ENCODE assay signal across 21 cellular contexts in the genomic region with DNA sequence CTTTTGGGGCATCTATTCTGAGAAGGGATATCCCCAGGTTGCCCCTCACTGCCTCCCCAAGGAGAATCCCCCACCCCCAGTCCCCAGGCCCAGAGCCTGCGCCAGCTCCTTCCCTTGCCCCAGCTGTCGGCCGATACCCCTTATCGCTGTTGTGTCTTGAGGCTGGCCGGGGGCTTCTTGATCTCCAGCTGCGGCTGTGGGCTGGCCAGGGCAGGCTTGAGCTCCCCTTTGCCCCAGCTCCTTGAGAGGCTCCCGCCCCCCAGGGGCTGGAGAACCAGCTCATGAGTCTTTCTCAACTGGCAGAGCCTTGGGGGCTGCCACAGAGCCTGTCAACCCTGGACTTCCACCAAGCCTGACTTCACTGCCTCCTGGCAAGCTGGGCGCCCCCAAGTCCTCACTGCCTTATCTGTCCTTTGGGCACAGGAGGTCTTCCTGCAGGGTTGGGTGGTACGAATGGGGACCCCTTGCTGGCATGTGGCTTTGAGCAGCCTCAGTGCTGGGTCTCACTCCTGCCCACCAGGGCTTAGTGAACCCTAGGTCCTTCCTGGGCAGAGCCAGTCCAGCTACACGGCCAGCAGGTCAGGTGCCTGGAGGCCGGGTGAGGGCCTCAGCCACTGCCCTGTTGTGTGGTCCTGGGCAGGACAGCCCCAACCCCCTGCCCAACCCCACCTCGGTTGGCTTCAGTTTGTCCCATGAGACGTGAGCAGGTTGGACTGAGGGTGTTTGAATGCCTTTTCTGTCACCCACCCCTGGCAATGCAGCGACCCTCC. TPM values are rescaled to one million over a fixed set of nuclear protein-coding genes. Genes with fewer than 3 reads are reported as not detected.
DNase-seq lines count a peak whose midpoint lies in the region; ATAC-seq and TF ChIP-seq lines count a peak whose summit lies in the region.
"Had no signal": no experiment of that assay in that cellular context is flagged by ENCODE, and none has a peak within 500 bp of the region (broad histone marks: within the 10 kb centered on the region; RNA-seq: fewer than 3 reads in every experiment).

No MANE protein-coding gene starts in this region.

- H3K4me1 Mint-ChIP-seq in naive thymus-derived CD8-positive, alpha-beta T cell, result peaks cover 0 to 3% (median 0%) of the 10 kb centered on the region in 4 donors
- H3K4me1 Mint-ChIP-seq: CD4-positive, alpha-beta memory T cell had no signal

- peak; percentile 50 for DNase-seq in Right ventricle myocardium inferior (ENCODE audit: missing footprints)
- no peak for DNase-seq in heart right ventricle
- no peak for DNase-seq in neuronal stem cell (ENCODE audit: low spot score)
- no peak for DNase-seq in G401 (ENCODE audit: low spot score)
- no peak for DNase-seq in naive thymus-derived CD8-positive, alpha-beta T cell
- DNase-seq: ACHN, AML-193, BE2C, C1 segment of cervical spinal cord, Calu3, COR-L47, DMS53, DMS79 treated with DMSO at 0.1 percent for 48 hours, GOT3, H9 had no signal

- in situ Hi-C loops in G401 (cut with HindIII; ENCODE audit: low sequenced_read_pairs), result no loop called here

- no peaks in the 10 kb centered on the region for H3K4me1 ChIP-seq in heart right ventricle
- peaks cover 56% of the 10 kb centered on the region for H3K4me1 ChIP-seq in BLaER1
- H3K4me1 ChIP-seq in iPS-15b (ENCODE audit: control insufficient read depth, insufficient read depth, low read length), result peaks cover 21% of the 10 kb centered on the region
- H3K4me1 ChIP-seq in neuronal stem cell (ENCODE audit: control insufficient read depth in 2 of 2, insufficient read depth in 1 of 2, low read depth in 1 of 2, low read length in 2 of 2), result peaks cover 0 to 4% of the 10 kb centered on the region in 2 donors
- H3K4me1 ChIP-seq: BE2C had no signal

- H4K91ac ChIP-seq in neuronal stem cell (ENCODE audit: low read depth, low read length, poor library complexity), result no peak overlapping the region

- no peak overlapping the region for H3K27ac Mint-ChIP-seq in naive thymus-derived CD8-positive, alpha-beta T cell
- H3K27ac Mint-ChIP-seq: CD4-positive, alpha-beta memory T cell; H9 had no signal

- H2AK5ac ChIP-seq in neuronal stem cell (ENCODE audit: low read depth, low read length), result no peak overlapping the region

- WGBS in heart right ventricle, 2 donors, result 85 to 87% methylated on average over 14 of the region's 14 CpGs
- no CpG with 5 or more reads among the region's 14 CpGs for WGBS in neuronal stem cell (ENCODE audit: extremely low coverage in 2 of 2, insufficient read length in 2 of 2, insufficient replicate concordance in 1 of 2), 2 donors

- H2BK15ac ChIP-seq in neuronal stem cell (ENCODE audit: low read length), result no peak overlapping the region

- no peak overlapping the region for H3K4me3 ChIP-seq in heart right ventricle
- H3K4me3 ChIP-seq in BLaER1, result no peak overlapping the region
- no peak overlapping the region for H3K4me3 ChIP-seq in iPS-15b (ENCODE audit: low read depth, low read length)
- H3K4me3 ChIP-seq in neuronal stem cell (ENCODE audit: low read length in 2 of 2), result no peak overlapping the region

- no peaks in the 10 kb centered on the region for H3K9me3 Mint-ChIP-seq in naive thymus-derived CD8-positive, alpha-beta T cell
- H3K9me3 Mint-ChIP-seq: CD4-positive, alpha-beta memory T cell had no signal

- no peak for TF ChIP-seq CTCF in heart right ventricle (IDR thresholded peaks at IDR 0.05)

- no peak overlapping the region for H3K4me3 Mint-ChIP-seq in naive thymus-derived CD8-positive, alpha-beta T cell
- H3K4me3 Mint-ChIP-seq: CD4-positive, alpha-beta memory T cell; H9 had no signal

- H3K36me3 ChIP-seq in heart right ventricle, result no peaks in the 10 kb centered on the region
- H3K36me3 ChIP-seq in BLaER1, result no peaks in the 10 kb centered on the region
- no peaks in the 10 kb centered on the region for H3K36me3 ChIP-seq in iPS-15b (ENCODE audit: control insufficient read depth, insufficient read depth, low read length)
- H3K36me3 ChIP-seq in neuronal stem cell (replicated peaks in 1 of 2; ENCODE audit: control insufficient read depth in 2 of 2, insufficient read depth in 2 of 2, low read length in 2 of 2), result no peaks in the 10 kb centered on the region
- H3K36me3 ChIP-seq: BE2C had no signal

- H3K27me3 Mint-ChIP-seq in naive thymus-derived CD8-positive, alpha-beta T cell, result peaks cover 0 to 17% (median 12%) of the 10 kb centered on the region in 5 donors

- H3K9ac ChIP-seq in BLaER1 (no peak overlapping the region; the same call in 1 of the 2 replicates), iPS-15b (ENCODE audit: low read depth, low read length) (peak overlapping the region; percentile 4), neuronal stem cell (ENCODE audit: low read depth, low read length, poor library complexity) (no peak overlapping the region)

- no peak overlapping the region for H3K23ac ChIP-seq in neuronal stem cell (ENCODE audit: low read depth, low read length, poor library complexity)

- H2BK5ac ChIP-seq in neuronal stem cell (ENCODE audit: low read length), result peak overlapping the region; percentile 68

- H3K9me3 ChIP-seq in heart right ventricle, result no peaks in the 10 kb centered on the region
- H3K9me3 ChIP-seq in BLaER1, result no peaks in the 10 kb centered on the region
- no peaks in the 10 kb centered on the region for H3K9me3 ChIP-seq in iPS-15b (ENCODE audit: control insufficient read depth, insufficient read depth, low read length)
- H3K9me3 ChIP-seq in neuronal stem cell (replicated peaks in 1 of 2; ENCODE audit: control insufficient read depth in 2 of 2, insufficient read depth in 1 of 2, low read depth in 1 of 2, low read length in 2 of 2), result peaks cover 0 to 6% of the 10 kb centered on the region in 2 donors
- H3K9me3 ChIP-seq: BE2C had no signal

- H2BK120ac ChIP-seq in neuronal stem cell (ENCODE audit: low read depth, low read length), result no peak overlapping the region

- no peak overlapping the region for H4K8ac ChIP-seq in neuronal stem cell (ENCODE audit: low read depth, low read length)

- POLR2A ChIA-PET in naive thymus-derived CD8-positive, alpha-beta T cell (lab: Charles Lee), result no interaction called here

- H2BK12ac ChIP-seq in neuronal stem cell (ENCODE audit: low read length), result no peak overlapping the region

- H3K79me1 ChIP-seq in neuronal stem cell (ENCODE audit: low read depth, low read length), result no peaks in the 10 kb centered on the region

- H3K14ac ChIP-seq in neuronal stem cell (ENCODE audit: low read length), result peak overlapping the region; percentile 60

- no peaks in the 10 kb centered on the region for H3K36me3 Mint-ChIP-seq in naive thymus-derived CD8-positive, alpha-beta T cell
- H3K36me3 Mint-ChIP-seq: CD4-positive, alpha-beta memory T cell had no signal

- H3K4me2 ChIP-seq in BLaER1, result peak overlapping the region; percentile 47
- H3K4me2 ChIP-seq in neuronal stem cell (ENCODE audit: insufficient read depth, low read length, poor library complexity, severe bottlenecking), result no peak overlapping the region

- H2AFZ ChIP-seq in neuronal stem cell (ENCODE audit: low read length), result no peak overlapping the region

- H3K18ac ChIP-seq in neuronal stem cell (ENCODE audit: low read length), result peak overlapping the region; percentile 50

- no peaks in the 10 kb centered on the region for H4K20me1 ChIP-seq in BLaER1

- peaks cover 0 to 57% (median 37%) of the 10 kb centered on the region in 7 donors for H3K27me3 ChIP-seq in heart right ventricle
- no peaks in the 10 kb centered on the region for H3K27me3 ChIP-seq in BLaER1
- H3K27me3 ChIP-seq in iPS-15b (ENCODE audit: control insufficient read depth, insufficient read depth, low read length), result peaks cover 12% of the 10 kb centered on the region
- peaks cover 0 to 42% (median 7%) of the 10 kb centered on the region in 3 experiments for H3K27me3 ChIP-seq in neuronal stem cell (ENCODE audit: control insufficient read depth in 3 of 3, insufficient read depth in 3 of 3, low read depth in 1 of 3, low read length in 3 of 3)
- H3K27me3 ChIP-seq: BE2C had no signal

- no peak overlapping the region for H3K27ac ChIP-seq in heart right ventricle
- peak overlapping the region; percentile 9; the same call in 1 of the 2 replicates for H3K27ac ChIP-seq in BLaER1
- no peak overlapping the region for H3K27ac ChIP-seq in neuronal stem cell (replicated peaks; ENCODE audit: low read length)
- H3K27ac ChIP-seq: 22Rv1 had no signal

- ATAC-seq in Right ventricle myocardium inferior, result no peak
- no peak for ATAC-seq in heart right ventricle
- no peak for ATAC-seq in naive thymus-derived CD8-positive, alpha-beta T cell
- no peak for ATAC-seq in HG03108 (IDR thresholded peaks at IDR 0.05; ENCODE audit: unreplicated experiment)
- ATAC-seq: HCT116 had no signal

- H3K4ac ChIP-seq in neuronal stem cell (ENCODE audit: low read length), result no peak overlapping the region

- intact Hi-C loops in Right ventricle myocardium inferior (cut with DNase I), result no loop called here
- intact Hi-C loops in heart right ventricle (cut with DNase I), result no loop called here

RNA-seq across cellular contexts. Expression of a gene that starts 29.5 kb away (rescaled TPM):
- 7.1 TPM for total RNA-seq in Right ventricle myocardium inferior
- total RNA-seq in heart right ventricle, result 1 to 10 TPM in 9 of 10 donors, under 1 TPM in 1; 0.89 to 9.2 (median 2.5) TPM
- polyA plus RNA-seq in heart right ventricle, result 1 to 10 TPM; 3.6 to 5.9 TPM
- polyA plus RNA-seq in neuronal stem cell (2013, experiment 1 of 2), result not detected
- polyA plus RNA-seq in neuronal stem cell (2013, experiment 2 of 2), result 0.01 TPM
- not detected in 2 replicates for total RNA-seq in G401 (2014; rRNA removed; shearing (Covaris generic))
- total RNA-seq in naive thymus-derived CD8-positive, alpha-beta T cell, result not detected
- not detected for polyA plus RNA-seq in naive thymus-derived CD8-positive, alpha-beta T cell
- total RNA-seq: Calu3; CD4-positive, alpha-beta memory T cell had no signal
- polyA plus RNA-seq: CD4-positive, alpha-beta memory T cell had no signal
